ENCODE assay signal across 20 cellular contexts in the genomic region with DNA sequence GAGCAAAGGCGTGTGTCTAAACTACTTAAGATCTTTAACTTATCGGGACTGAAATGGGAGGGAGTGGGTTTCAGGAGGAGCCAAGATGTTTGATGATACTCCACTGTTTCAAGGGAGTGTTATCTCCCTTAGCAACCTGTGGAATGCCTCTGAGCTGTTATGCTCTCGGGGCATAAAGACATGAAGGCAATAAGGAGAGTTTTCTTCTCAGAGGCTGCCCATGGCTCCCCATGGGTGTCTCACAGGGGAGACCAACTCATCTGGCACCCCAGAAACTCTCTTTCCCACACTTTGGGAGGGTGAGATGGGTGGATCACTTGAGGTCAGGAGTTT.
"Had no signal": no experiment of that assay in that cellular context is flagged by ENCODE, and none has a peak within 500 bp of the region (broad histone marks: within the 10 kb centered on the region; RNA-seq: fewer than 3 reads in every experiment).

No MANE protein-coding gene starts in this region.

- H3K4me3 Mint-ChIP-seq: natural killer cell treated with Interleukin-12 subunit alpha and Interleukin-12 subunit beta and Interleukin-15 and Interleukin-18, amount 100 ng/mL, for 72 hours had no signal

- H3K27me3 ChIP-seq: esophagus muscularis mucosa, gastrocnemius medialis, heart right ventricle, neutrophil, right atrium auricular region, thyroid gland, upper lobe of left lung, uterus had no signal

- H3K4me1 ChIP-seq: esophagus muscularis mucosa, gastrocnemius medialis, heart right ventricle, right atrium auricular region, thyroid gland, upper lobe of left lung, uterus had no signal

- H3K4me3 ChIP-seq: coronary artery, esophagus muscularis mucosa, gastrocnemius medialis, heart right ventricle, right atrium auricular region, thyroid gland, upper lobe of left lung, uterus had no signal

- H3K27me3 Mint-ChIP-seq: natural killer cell treated with Interleukin-12 subunit alpha and Interleukin-12 subunit beta and Interleukin-15 and Interleukin-18, amount 100 ng/mL, for 72 hours had no signal

- ATAC-seq: gastrocnemius medialis; natural killer cell treated with Interleukin-12 subunit alpha and Interleukin-12 subunit beta and Interleukin-15 and Interleukin-18, amount 100 ng/mL, for 72 hours had no signal

- H3K36me3 ChIP-seq: gastrocnemius medialis, heart right ventricle, neutrophil, right atrium auricular region, thyroid gland, upper lobe of left lung, uterus had no signal

- H3K9me3 ChIP-seq: gastrocnemius medialis, right atrium auricular region, thyroid gland, uterus had no signal

- H3K36me3 Mint-ChIP-seq: natural killer cell treated with Interleukin-12 subunit alpha and Interleukin-12 subunit beta and Interleukin-15 and Interleukin-18, amount 100 ng/mL, for 72 hours had no signal

- H3K27ac ChIP-seq: coronary artery, epithelial cell of prostate, esophagus muscularis mucosa, gastrocnemius medialis, heart right ventricle, neutrophil, right atrium auricular region, thyroid gland, upper lobe of left lung, uterus had no signal

- DNase-seq: effector memory CD4-positive, alpha-beta T cell; gastrocnemius medialis; heart right ventricle; hypothalamus; kidney glomerular epithelial cell; mammary epithelial cell; midbrain; posterior cingulate gyrus; small intestine; stimulated activated CD4-positive, alpha-beta T cell treated with anti-CD3 and anti-CD28 coated beads, Interleukin-12 subunit alpha, Interleukin-12 subunit beta, amount 100 ng/mL, for 4 hours; stimulated activated naive CD4-positive, alpha-beta T cell treated with Interleukin-2 at 50 U/mL for 16 hours; thyroid gland; upper lobe of left lung; uterus had no signal

- H3K27ac Mint-ChIP-seq: natural killer cell treated with Interleukin-12 subunit alpha and Interleukin-12 subunit beta and Interleukin-15 and Interleukin-18, amount 100 ng/mL, for 72 hours had no signal
